ENCODE assay signal across 24 cellular contexts in genomic region chr1:45535988-45536766, GRCh38. TPM values are rescaled to one million over a fixed set of nuclear protein-coding genes. Genes with fewer than 3 reads are reported as not detected.
DNase-seq lines count a peak whose midpoint lies in the region; ATAC-seq, FAIRE-seq and TF ChIP-seq lines count a peak whose summit lies in the region.
"Had no signal": no experiment of that assay in that cellular context is flagged by ENCODE, and none has a peak within 500 bp of the region (broad histone marks: within the 10 kb centered on the region; RNA-seq: fewer than 3 reads in every experiment).

No MANE protein-coding gene starts in this region.

- in situ Hi-C loops in HepG2 (cut with HindIII; ENCODE audit: extremely low pct_ligation_motif_present, low pct_unique_long_range_greater_than_20kb), result no loop called here

- no peak for TF ChIP-seq CTCF in HepG2 (CRISPR knock-in tag; IDR thresholded peaks at IDR 0.05)
- no peak for TF ChIP-seq CTCF in left ventricle myocardium inferior (IDR thresholded peaks at IDR 0.05; ENCODE audit: borderline replicate concordance)

- H2BK12ac ChIP-seq in trophoblast cell (ENCODE audit: low read length), result no peak overlapping the region

- TF ChIP-seq POLR2A in HepG2 (IDR thresholded peaks at IDR 0.05; ENCODE audit: insufficient read depth in 1 of 2, low read depth in 2 of 2, low read length in 2 of 2) (no peak), GM12892 (IDR thresholded peaks at IDR 0.05; ENCODE audit: low read depth, low read length) (no peak)

- intact Hi-C loops in HepG2 (cut with micrococcal nuclease; ENCODE audit: unreplicated experiment) (no loop called here), left ventricle myocardium inferior (cut with micrococcal nuclease) (no loop called here)

- H3K14ac ChIP-seq in trophoblast cell (ENCODE audit: low read length), result no peak overlapping the region

- H3K23ac ChIP-seq in trophoblast cell (ENCODE audit: low read length), result no peak overlapping the region

- H3K18ac ChIP-seq in trophoblast cell (ENCODE audit: low read length), result no peak overlapping the region

- H3K27me3 Mint-ChIP-seq in activated naive CD8-positive, alpha-beta T cell treated with anti-CD3 and anti-CD28 coated beads, Interleukin-2, amount 50 U/mL, for 24 hours, result peaks cover 5% of the 10 kb centered on the region
- H3K27me3 Mint-ChIP-seq in activated naive CD8-positive, alpha-beta T cell treated with anti-CD3 and anti-CD28 coated beads for 36 hours, result peaks cover 3% of the 10 kb centered on the region
- peaks cover 10% of the 10 kb centered on the region for H3K27me3 Mint-ChIP-seq in T-helper 2 cell treated with Interferon-gamma antibody and Interleukin-4, amounts not matched to agents 5 μg/mL and 100 μg/mL, for 36 hours (ENCODE audit: low read depth)
- H3K27me3 Mint-ChIP-seq: effector memory CD8-positive, alpha-beta T cell had no signal

- H2AFZ ChIP-seq in HepG2 (ENCODE audit: low read length), result no peak overlapping the region
- H2AFZ ChIP-seq in trophoblast cell (ENCODE audit: insufficient read depth, low read length, poor library complexity), result no peak overlapping the region

- no peaks in the 10 kb centered on the region for H3K79me2 ChIP-seq in HepG2 (ENCODE audit: insufficient read depth, low read length)
- H3K79me2 ChIP-seq in trophoblast cell (ENCODE audit: control insufficient read depth, insufficient read depth, low read length, poor library complexity), result no peaks in the 10 kb centered on the region

- H3K4me1 ChIP-seq in HepG2 (ENCODE audit: insufficient read depth, low read length) (peaks cover 37% of the 10 kb centered on the region), trophoblast cell (ENCODE audit: control insufficient read depth in 1 of 2, insufficient read depth in 2 of 2, low read length in 2 of 2) (no peaks in the 10 kb centered on the region), left ventricle myocardium inferior (no peaks in the 10 kb centered on the region)

- no peak overlapping the region for H3K4ac ChIP-seq in trophoblast cell (ENCODE audit: low read depth, low read length)

- TF ChIP-seq EP300 in HepG2 (IDR thresholded peaks at IDR 0.05; ENCODE audit: low read depth in 2 of 2, low read length in 2 of 2) (no peak), HepG2 (CRISPR knock-in tag; IDR thresholded peaks at IDR 0.05; ENCODE audit: borderline replicate concordance) (no peak)

- no peak overlapping the region for H2AK5ac ChIP-seq in trophoblast cell (ENCODE audit: low read length)

- no peak overlapping the region for H2BK5ac ChIP-seq in trophoblast cell (ENCODE audit: low read depth, low read length, poor library complexity)

- no peaks in the 10 kb centered on the region for H3K79me1 ChIP-seq in trophoblast cell (ENCODE audit: low read length)

- H3K4me2 ChIP-seq in HepG2 (ENCODE audit: low read depth, low read length) (peak overlapping the region; percentile 67), trophoblast cell (ENCODE audit: low read length) (no peak overlapping the region)
- H3K4me2 ChIP-seq: smooth muscle cell had no signal

- FAIRE-seq in HepG2 (lab: Jason Lieb, UNC) (no peak), GM12892 (lab: Jason Lieb, UNC) (no peak)

- H3K36me3 ChIP-seq in HepG2 (replicated peaks in 1 of 2; ENCODE audit: control insufficient read depth in 1 of 2, insufficient read depth in 2 of 2, low read length in 2 of 2) (no peaks in the 10 kb centered on the region), trophoblast cell (ENCODE audit: control insufficient read depth in 1 of 2, insufficient read depth in 2 of 2, low read length in 2 of 2) (no peaks in the 10 kb centered on the region), left ventricle myocardium inferior (no peaks in the 10 kb centered on the region)
- H3K36me3 ChIP-seq: cardiac muscle cell, left lung had no signal

- peaks cover 26% of the 10 kb centered on the region for H3K4me1 Mint-ChIP-seq in activated naive CD8-positive, alpha-beta T cell treated with anti-CD3 and anti-CD28 coated beads, Interleukin-2, amount 50 U/mL, for 24 hours
- H3K4me1 Mint-ChIP-seq in activated naive CD8-positive, alpha-beta T cell treated with anti-CD3 and anti-CD28 coated beads for 36 hours, result peaks cover 9% of the 10 kb centered on the region
- peaks cover 21% of the 10 kb centered on the region for H3K4me1 Mint-ChIP-seq in T-helper 2 cell treated with Interferon-gamma antibody and Interleukin-4, amounts not matched to agents 5 μg/mL and 100 μg/mL, for 36 hours (ENCODE audit: low read depth)
- H3K4me1 Mint-ChIP-seq: natural killer cell had no signal

- 30% methylated on average over 6 of the region's 6 CpGs for WGBS in HepG2 (ENCODE audit: low lambda C conversion rate)
- no CpG with 5 or more reads among the region's 6 CpGs for WGBS in trophoblast cell (ENCODE audit: extremely low coverage, insufficient coverage, insufficient read length)

- no peaks in the 10 kb centered on the region for H4K20me1 ChIP-seq in HepG2 (ENCODE audit: insufficient read depth, low read length)

- no peak overlapping the region for H3K9ac ChIP-seq in HepG2 (ENCODE audit: insufficient read depth, low read depth, low read length)
- H3K9ac ChIP-seq in trophoblast cell (ENCODE audit: low read length), result no peak overlapping the region

- peak overlapping the region; percentile 11 for H3K27ac Mint-ChIP-seq in activated naive CD8-positive, alpha-beta T cell treated with anti-CD3 and anti-CD28 coated beads, Interleukin-2, amount 50 U/mL, for 24 hours
- no peak overlapping the region for H3K27ac Mint-ChIP-seq in activated naive CD8-positive, alpha-beta T cell treated with anti-CD3 and anti-CD28 coated beads for 36 hours
- H3K27ac Mint-ChIP-seq in T-helper 2 cell treated with Interferon-gamma antibody and Interleukin-4, amounts not matched to agents 5 μg/mL and 100 μg/mL, for 36 hours, result peak overlapping the region; percentile 33
- H3K27ac Mint-ChIP-seq: activated naive CD4-positive, alpha-beta T cell treated with anti-CD3 and anti-CD28 coated beads, Interleukin-2, amount 10 ng/mL, durations not matched to agents 7 days and 5 days; HFFc6; natural killer cell; T-helper 1 cell treated with Interleukin-12 subunit alpha and Interleukin-12 subunit beta and Interleukin-4 antibody, amounts not matched to agents 30 μg/mL and 1 μg/mL, for 36 hours had no signal

- BruUV-seq in HepG2 (replicated peaks; lab: Mats Ljungman, UMichigan), result no TSS peak

- H3K9me3 ChIP-seq in HepG2 (ENCODE audit: low read length) (no peaks in the 10 kb centered on the region), trophoblast cell (ENCODE audit: insufficient read depth, low read depth, low read length) (no peaks in the 10 kb centered on the region), left ventricle myocardium inferior (replicated peaks) (no peaks in the 10 kb centered on the region)
- H3K9me3 ChIP-seq: left lung had no signal

- no peak overlapping the region for H4K8ac ChIP-seq in trophoblast cell (ENCODE audit: low read depth, low read length)

- H3K4me3 Mint-ChIP-seq in activated naive CD8-positive, alpha-beta T cell treated with anti-CD3 and anti-CD28 coated beads, Interleukin-2, amount 50 U/mL, for 24 hours, result no peak overlapping the region
- H3K4me3 Mint-ChIP-seq in activated naive CD8-positive, alpha-beta T cell treated with anti-CD3 and anti-CD28 coated beads for 36 hours, result no peak overlapping the region
- H3K4me3 Mint-ChIP-seq in T-helper 2 cell treated with Interferon-gamma antibody and Interleukin-4, amounts not matched to agents 5 μg/mL and 100 μg/mL, for 36 hours, result peak overlapping the region; percentile 5
- H3K4me3 Mint-ChIP-seq: activated naive CD4-positive, alpha-beta T cell treated with anti-CD3 and anti-CD28 coated beads, Interleukin-2, amount 10 ng/mL, durations not matched to agents 7 days and 5 days; effector memory CD8-positive, alpha-beta T cell; HFFc6; natural killer cell; T-helper 1 cell treated with Interleukin-12 subunit alpha and Interleukin-12 subunit beta and Interleukin-4 antibody, amounts not matched to agents 30 μg/mL and 1 μg/mL, for 36 hours had no signal

- peak; percentile 95 for ATAC-seq in activated naive CD8-positive, alpha-beta T cell treated with anti-CD3 and anti-CD28 coated beads, Interleukin-2, amount 50 U/mL, for 24 hours
- peak; percentile 31; the same call in 2 of the 3 replicates for ATAC-seq in HepG2
- ATAC-seq: effector memory CD8-positive, alpha-beta T cell; left lung; natural killer cell had no signal

- H3K27me3 ChIP-seq in HepG2 (ENCODE audit: control insufficient read depth in 1 of 2, insufficient read depth in 2 of 2, low read length in 2 of 2) (no peaks in the 10 kb centered on the region), trophoblast cell (ENCODE audit: insufficient read depth, low read length) (no peaks in the 10 kb centered on the region), left ventricle myocardium inferior (ENCODE audit: low read depth) (no peaks in the 10 kb centered on the region)
- H3K27me3 ChIP-seq: cardiac muscle cell, left lung had no signal

- CTCF ChIA-PET in HepG2 (lab: Yijun Ruan, JAX; ENCODE audit: low intra/inter-chr PET ratio, low total read pairs), result no interaction called here

- H3K4me3 ChIP-seq in HepG2 (replicated peaks in 1 of 3; ENCODE audit: insufficient read depth in 1 of 3, low read depth in 2 of 3, low read length in 3 of 3) (no peak overlapping the region), trophoblast cell (ENCODE audit: low read depth, low read length) (no peak overlapping the region), left ventricle myocardium inferior (no peak overlapping the region)
- H3K4me3 ChIP-seq: cardiac muscle cell, coronary artery, left lung, smooth muscle cell had no signal

- H3K27ac ChIP-seq in HepG2 (ENCODE audit: extremely low read length, insufficient read depth, low read length), result no peak overlapping the region
- no peak overlapping the region for H3K27ac ChIP-seq in trophoblast cell (ENCODE audit: low read depth, low read length)
- H3K27ac ChIP-seq in left ventricle myocardium inferior (replicated peaks), result no peak overlapping the region
- H3K27ac ChIP-seq: cardiac muscle cell, coronary artery, left lung had no signal

- H4K91ac ChIP-seq in trophoblast cell (ENCODE audit: low read depth, low read length), result no peak overlapping the region

- TF ChIP-seq RAD21 in HepG2 (CRISPR knock-in tag; IDR thresholded peaks at IDR 0.05), result no peak

- H2BK120ac ChIP-seq in trophoblast cell (ENCODE audit: insufficient read depth, low read length, poor library complexity), result no peak overlapping the region

- no peaks in the 10 kb centered on the region for H3K36me3 Mint-ChIP-seq in activated naive CD8-positive, alpha-beta T cell treated with anti-CD3 and anti-CD28 coated beads, Interleukin-2, amount 50 U/mL, for 24 hours (ENCODE audit: low read depth)
- H3K36me3 Mint-ChIP-seq in activated naive CD8-positive, alpha-beta T cell treated with anti-CD3 and anti-CD28 coated beads for 36 hours, result no peaks in the 10 kb centered on the region
- no peaks in the 10 kb centered on the region for H3K36me3 Mint-ChIP-seq in T-helper 2 cell treated with Interferon-gamma antibody and Interleukin-4, amounts not matched to agents 5 μg/mL and 100 μg/mL, for 36 hours (ENCODE audit: low read depth)
- H3K36me3 Mint-ChIP-seq: activated naive CD4-positive, alpha-beta T cell treated with anti-CD3 and anti-CD28 coated beads, Interleukin-2, amount 10 ng/mL, durations not matched to agents 7 days and 5 days; natural killer cell had no signal

- H4K12ac ChIP-seq in trophoblast cell (ENCODE audit: low read depth, low read length), result no peak overlapping the region

- POLR2A ChIA-PET in HepG2 (lab: Yijun Ruan, JAX), result interaction anchor here (6.6 to 29.7 kb wide), 2 partner anchors 11 to 15 kb away, joined by 55 to 690 read pairs; partner anchors contain the start of genes AKR1A1 and PRDX1

- DNase-seq in activated naive CD8-positive, alpha-beta T cell treated with anti-CD3 and anti-CD28 coated beads, Interleukin-2, amount 50 U/mL, for 24 hours, result no peak
- no peak for DNase-seq in activated naive CD8-positive, alpha-beta T cell treated with anti-CD3 and anti-CD28 coated beads for 36 hours
- DNase-seq in T-helper 2 cell treated with Interferon-gamma antibody and Interleukin-4, amounts not matched to agents 5 μg/mL and 100 μg/mL, for 36 hours (ENCODE audit: low spot score), result peak; percentile 46
- DNase-seq in HepG2 (ENCODE audit: low spot score) (no peak), trophoblast cell (no peak), GM12892 (ENCODE audit: insufficient read length) (no peak), left ventricle myocardium inferior (no peak)
- DNase-seq: activated CD4-positive, alpha-beta T cell treated with anti-CD3 and anti-CD28 coated beads, Interleukin-2, amount 50 U/mL, for 4 hours; activated naive CD4-positive, alpha-beta T cell treated with anti-CD3 and anti-CD28 coated beads, Interleukin-2, amount 10 ng/mL, durations not matched to agents 7 days and 5 days; effector memory CD8-positive, alpha-beta T cell; foreskin fibroblast; HFFc6; left lung; midbrain; MM.1S; natural killer cell; NCI-H1436 treated with DMSO at 0.1 percent for 48 hours; NCI-H2171 treated with DMSO at 0.1 percent for 48 hours; NCI-H526; stimulated activated CD4-positive, alpha-beta T cell treated with anti-CD3 and anti-CD28 coated beads, Interleukin-2, amount 100 ng/mL, for 24 hours had no signal

- H3K9me3 Mint-ChIP-seq in activated naive CD8-positive, alpha-beta T cell treated with anti-CD3 and anti-CD28 coated beads, Interleukin-2, amount 50 U/mL, for 24 hours, result no peaks in the 10 kb centered on the region
- H3K9me3 Mint-ChIP-seq in activated naive CD8-positive, alpha-beta T cell treated with anti-CD3 and anti-CD28 coated beads for 36 hours, result no peaks in the 10 kb centered on the region
- H3K9me3 Mint-ChIP-seq in T-helper 2 cell treated with Interferon-gamma antibody and Interleukin-4, amounts not matched to agents 5 μg/mL and 100 μg/mL, for 36 hours, result no peaks in the 10 kb centered on the region
- H3K9me3 Mint-ChIP-seq: activated naive CD4-positive, alpha-beta T cell treated with anti-CD3 and anti-CD28 coated beads, Interleukin-2, amount 10 ng/mL, durations not matched to agents 7 days and 5 days; effector memory CD8-positive, alpha-beta T cell; HFFc6; natural killer cell; T-helper 1 cell treated with Interleukin-12 subunit alpha and Interleukin-12 subunit beta and Interleukin-4 antibody, amounts not matched to agents 30 μg/mL and 1 μg/mL, for 36 hours had no signal

RNA-seq across cellular contexts. Expression of gene AKR1A1, which starts 14.4 kb away (rescaled TPM):
- total RNA-seq in activated naive CD8-positive, alpha-beta T cell treated with anti-CD3 and anti-CD28 coated beads for 36 hours, result 100 to 1,000 TPM; 181 to 203 TPM
- total RNA-seq in HepG2 (2016; rRNA removed; fragmentation: Illumina TruSeq; extraction: Trizol) (217 and 233 TPM in 2 replicates), left ventricle myocardium inferior (45.4 TPM)
- 83.2 and 92.8 TPM in 2 replicates for total RNA-seq in HepG2 (2016; cell fraction: cytosol; rRNA removed; fragmentation: Illumina TruSeq; extraction: Trizol; ENCODE audit: low read depth)
- 217 and 238 TPM in 2 replicates for total RNA-seq in HepG2 (2016; cell fraction: insoluble cytoplasmic fraction; rRNA removed; fragmentation: Illumina TruSeq; extraction: Trizol)
- total RNA-seq in HepG2 (2016; cell fraction: membrane; rRNA removed; fragmentation: Illumina TruSeq; extraction: Trizol), result 122 and 152 TPM in 2 replicates
- total RNA-seq in HepG2 (2016; cell fraction: nucleus; rRNA removed; fragmentation: Illumina TruSeq; extraction: Trizol), result 126 and 130 TPM in 2 replicates
- polyA plus RNA-seq in HepG2 (2011; rRNA removed), result 181 and 188 TPM in 2 replicates
- 171 and 206 TPM in 2 replicates for polyA plus RNA-seq in HepG2 (2011; cell fraction: cytosol; rRNA removed)
- polyA plus RNA-seq in HepG2 (2011; cell fraction: nucleus; rRNA removed), result 120 and 146 TPM in 2 replicates
- 115 TPM in 2 replicates for polyA plus RNA-seq in HepG2 (2012)
- polyA plus RNA-seq in HepG2 (2016; cell fraction: cytosol; fragmentation: Illumina TruSeq; extraction: Trizol; ENCODE audit: low read depth), result 68.5 and 93.5 TPM in 2 replicates
- 208 and 214 TPM in 2 replicates for polyA plus RNA-seq in HepG2 (2016; cell fraction: insoluble cytoplasmic fraction; fragmentation: Illumina TruSeq; extraction: Trizol; ENCODE audit: low read depth)
- polyA plus RNA-seq in HepG2 (2016; cell fraction: membrane; fragmentation: Illumina TruSeq; extraction: Trizol; ENCODE audit: low read depth), result 89.6 and 126 TPM in 2 replicates
- polyA plus RNA-seq in HepG2 (2016; cell fraction: nucleus; fragmentation: Illumina TruSeq; extraction: Trizol; ENCODE audit: insufficient read depth, low read depth), result 233 and 234 TPM in 2 replicates
- polyA minus RNA-seq in HepG2 (2011; rRNA and poly(A)+ RNA removed; ENCODE audit: low replicate concordance), result 185 and 208 TPM in 2 replicates
- 70.5 and 79.0 TPM in 2 replicates for polyA minus RNA-seq in HepG2 (2011; cell fraction: cytosol; rRNA and poly(A)+ RNA removed)
- polyA minus RNA-seq in HepG2 (2011; cell fraction: nucleus; rRNA and poly(A)+ RNA removed), result 93.6 and 111 TPM in 2 replicates
- polyA plus RNA-seq in trophoblast cell (2013), result 105 and 110 TPM in 2 replicates
- polyA plus RNA-seq in GM12892 (2012; ENCODE audit: missing spikeins), result 246 TPM

RNA-seq across cellular contexts. Expression of gene PRDX1, which starts 14.5 kb away (rescaled TPM):
- total RNA-seq in activated naive CD8-positive, alpha-beta T cell treated with anti-CD3 and anti-CD28 coated beads for 36 hours, result 100 to 1,000 TPM; 746 to 755 TPM
- total RNA-seq in HepG2 (2016; rRNA removed; fragmentation: Illumina TruSeq; extraction: Trizol) (1,898 and 2,651 TPM in 2 replicates), left ventricle myocardium inferior (255 TPM)
- 648 and 690 TPM in 2 replicates for total RNA-seq in HepG2 (2016; cell fraction: cytosol; rRNA removed; fragmentation: Illumina TruSeq; extraction: Trizol; ENCODE audit: low read depth)
- total RNA-seq in HepG2 (2016; cell fraction: insoluble cytoplasmic fraction; rRNA removed; fragmentation: Illumina TruSeq; extraction: Trizol), result 1,942 and 2,764 TPM in 2 replicates
- total RNA-seq in HepG2 (2016; cell fraction: membrane; rRNA removed; fragmentation: Illumina TruSeq; extraction: Trizol), result 688 and 689 TPM in 2 replicates
- 599 and 644 TPM in 2 replicates for total RNA-seq in HepG2 (2016; cell fraction: nucleus; rRNA removed; fragmentation: Illumina TruSeq; extraction: Trizol)
- polyA plus RNA-seq in HepG2 (2011; rRNA removed), result 550 and 761 TPM in 2 replicates
- polyA plus RNA-seq in HepG2 (2011; cell fraction: cytosol; rRNA removed), result 477 and 587 TPM in 2 replicates
- polyA plus RNA-seq in HepG2 (2011; cell fraction: nucleus; rRNA removed), result 93.4 and 123 TPM in 2 replicates
- 725 and 786 TPM in 2 replicates for polyA plus RNA-seq in HepG2 (2012)
- polyA plus RNA-seq in HepG2 (2016; cell fraction: cytosol; fragmentation: Illumina TruSeq; extraction: Trizol; ENCODE audit: low read depth), result 598 and 600 TPM in 2 replicates
- 2,458 and 2,666 TPM in 2 replicates for polyA plus RNA-seq in HepG2 (2016; cell fraction: insoluble cytoplasmic fraction; fragmentation: Illumina TruSeq; extraction: Trizol; ENCODE audit: low read depth)
- polyA plus RNA-seq in HepG2 (2016; cell fraction: membrane; fragmentation: Illumina TruSeq; extraction: Trizol; ENCODE audit: low read depth), result 496 and 500 TPM in 2 replicates
- polyA plus RNA-seq in HepG2 (2016; cell fraction: nucleus; fragmentation: Illumina TruSeq; extraction: Trizol; ENCODE audit: insufficient read depth, low read depth), result 910 and 953 TPM in 2 replicates
- polyA minus RNA-seq in HepG2 (2011; rRNA and poly(A)+ RNA removed; ENCODE audit: low replicate concordance), result 219 and 566 TPM in 2 replicates
- polyA minus RNA-seq in HepG2 (2011; cell fraction: cytosol; rRNA and poly(A)+ RNA removed), result 202 and 238 TPM in 2 replicates
- 82.1 and 96.2 TPM in 2 replicates for polyA minus RNA-seq in HepG2 (2011; cell fraction: nucleus; rRNA and poly(A)+ RNA removed)
- polyA plus RNA-seq in trophoblast cell (2013), result 683 and 706 TPM in 2 replicates
- polyA plus RNA-seq in GM12892 (2012; ENCODE audit: missing spikeins), result 985 TPM

RNA-seq across cellular contexts. Expression of gene MMACHC, which starts 36.1 kb away (rescaled TPM):
- 10 to 100 TPM; 10.3 to 10.5 TPM for total RNA-seq in activated naive CD8-positive, alpha-beta T cell treated with anti-CD3 and anti-CD28 coated beads for 36 hours
- total RNA-seq in HepG2 (2016; rRNA removed; fragmentation: Illumina TruSeq; extraction: Trizol), result 10.3 and 13.4 TPM in 2 replicates
- 1.7 and 1.8 TPM in 2 replicates for total RNA-seq in HepG2 (2016; cell fraction: cytosol; rRNA removed; fragmentation: Illumina TruSeq; extraction: Trizol; ENCODE audit: low read depth)
- total RNA-seq in HepG2 (2016; cell fraction: insoluble cytoplasmic fraction; rRNA removed; fragmentation: Illumina TruSeq; extraction: Trizol), result 9.5 and 12.8 TPM in 2 replicates
- total RNA-seq in HepG2 (2016; cell fraction: membrane; rRNA removed; fragmentation: Illumina TruSeq; extraction: Trizol), result 6.3 and 6.7 TPM in 2 replicates
- 4.7 and 6.2 TPM in 2 replicates for total RNA-seq in HepG2 (2016; cell fraction: nucleus; rRNA removed; fragmentation: Illumina TruSeq; extraction: Trizol)
- 11.6 and 12.9 TPM in 2 replicates for polyA plus RNA-seq in HepG2 (2011; rRNA removed)
- 10.0 and 13.8 TPM in 2 replicates for polyA plus RNA-seq in HepG2 (2011; cell fraction: cytosol; rRNA removed)
- 6.5 and 7.9 TPM in 2 replicates for polyA plus RNA-seq in HepG2 (2011; cell fraction: nucleus; rRNA removed)
- polyA plus RNA-seq in HepG2 (2012), result 5.7 and 8.2 TPM in 2 replicates
- 2.7 and 4.1 TPM in 2 replicates for polyA plus RNA-seq in HepG2 (2016; cell fraction: cytosol; fragmentation: Illumina TruSeq; extraction: Trizol; ENCODE audit: low read depth)
- polyA plus RNA-seq in HepG2 (2016; cell fraction: insoluble cytoplasmic fraction; fragmentation: Illumina TruSeq; extraction: Trizol; ENCODE audit: low read depth), result 16.0 and 18.0 TPM in 2 replicates
- polyA plus RNA-seq in HepG2 (2016; cell fraction: membrane; fragmentation: Illumina TruSeq; extraction: Trizol; ENCODE audit: low read depth), result 9.0 and 9.8 TPM in 2 replicates
- 7.7 and 8.8 TPM in 2 replicates for polyA plus RNA-seq in HepG2 (2016; cell fraction: nucleus; fragmentation: Illumina TruSeq; extraction: Trizol; ENCODE audit: insufficient read depth, low read depth)
- polyA minus RNA-seq in HepG2 (2011; rRNA and poly(A)+ RNA removed; ENCODE audit: low replicate concordance), result 44.1 and 56.1 TPM in 2 replicates
- 11.0 and 11.6 TPM in 2 replicates for polyA minus RNA-seq in HepG2 (2011; cell fraction: cytosol; rRNA and poly(A)+ RNA removed)
- polyA minus RNA-seq in HepG2 (2011; cell fraction: nucleus; rRNA and poly(A)+ RNA removed), result 7.9 and 9.4 TPM in 2 replicates
- 5.5 and 5.7 TPM in 2 replicates for polyA plus RNA-seq in trophoblast cell (2013)
- polyA plus RNA-seq in GM12892 (2012; ENCODE audit: missing spikeins), result 3.6 TPM
- total RNA-seq in left ventricle myocardium inferior, result 24.4 TPM

RNA-seq across cellular contexts. Expression of gene CCDC163, which starts 36.3 kb away (rescaled TPM):
- 1 to 10 TPM; 5.2 to 5.5 TPM for total RNA-seq in activated naive CD8-positive, alpha-beta T cell treated with anti-CD3 and anti-CD28 coated beads for 36 hours
- total RNA-seq in HepG2 (2016; rRNA removed; fragmentation: Illumina TruSeq; extraction: Trizol) (4.4 and 5.2 TPM in 2 replicates), left ventricle myocardium inferior (0.22 TPM)
- total RNA-seq in HepG2 (2016; cell fraction: cytosol; rRNA removed; fragmentation: Illumina TruSeq; extraction: Trizol; ENCODE audit: low read depth), result 1.7 and 2.0 TPM in 2 replicates
- 3.6 and 5.0 TPM in 2 replicates for total RNA-seq in HepG2 (2016; cell fraction: insoluble cytoplasmic fraction; rRNA removed; fragmentation: Illumina TruSeq; extraction: Trizol)
- 4.4 and 4.6 TPM in 2 replicates for total RNA-seq in HepG2 (2016; cell fraction: membrane; rRNA removed; fragmentation: Illumina TruSeq; extraction: Trizol)
- total RNA-seq in HepG2 (2016; cell fraction: nucleus; rRNA removed; fragmentation: Illumina TruSeq; extraction: Trizol), result 3.7 and 7.2 TPM in 2 replicates
- 8.3 and 8.4 TPM in 2 replicates for polyA plus RNA-seq in HepG2 (2011; rRNA removed)
- polyA plus RNA-seq in HepG2 (2011; cell fraction: cytosol; rRNA removed), result 7.4 and 7.9 TPM in 2 replicates
- 9.2 and 10.0 TPM in 2 replicates for polyA plus RNA-seq in HepG2 (2011; cell fraction: nucleus; rRNA removed)
- 3.7 and 3.9 TPM in 2 replicates for polyA plus RNA-seq in HepG2 (2012)
- polyA plus RNA-seq in HepG2 (2016; cell fraction: cytosol; fragmentation: Illumina TruSeq; extraction: Trizol; ENCODE audit: low read depth), result 1.1 and 2.1 TPM in 2 replicates
- polyA plus RNA-seq in HepG2 (2016; cell fraction: insoluble cytoplasmic fraction; fragmentation: Illumina TruSeq; extraction: Trizol; ENCODE audit: low read depth), result 4.7 and 5.7 TPM in 2 replicates
- 3.4 and 4.3 TPM in 2 replicates for polyA plus RNA-seq in HepG2 (2016; cell fraction: membrane; fragmentation: Illumina TruSeq; extraction: Trizol; ENCODE audit: low read depth)
- polyA plus RNA-seq in HepG2 (2016; cell fraction: nucleus; fragmentation: Illumina TruSeq; extraction: Trizol; ENCODE audit: insufficient read depth, low read depth), result 12.7 and 14.5 TPM in 2 replicates
- polyA minus RNA-seq in HepG2 (2011; rRNA and poly(A)+ RNA removed; ENCODE audit: low replicate concordance), result 8.9 and 15.8 TPM in 2 replicates
- polyA minus RNA-seq in HepG2 (2011; cell fraction: cytosol; rRNA and poly(A)+ RNA removed), result 2.3 and 3.3 TPM in 2 replicates
- polyA minus RNA-seq in HepG2 (2011; cell fraction: nucleus; rRNA and poly(A)+ RNA removed), result 5.3 and 5.6 TPM in 2 replicates
- polyA plus RNA-seq in trophoblast cell (2013), result 3.0 TPM in 2 replicates
- polyA plus RNA-seq in GM12892 (2012; ENCODE audit: missing spikeins), result 4.4 TPM

RNA-seq across cellular contexts. Expression of gene TESK2, which starts 45.2 kb away (rescaled TPM):
- 1 to 10 TPM; 2.4 to 2.9 TPM for total RNA-seq in activated naive CD8-positive, alpha-beta T cell treated with anti-CD3 and anti-CD28 coated beads for 36 hours
- 5.5 and 6.9 TPM in 2 replicates for total RNA-seq in HepG2 (2016; rRNA removed; fragmentation: Illumina TruSeq; extraction: Trizol)
- 2.9 and 3.4 TPM in 2 replicates for total RNA-seq in HepG2 (2016; cell fraction: cytosol; rRNA removed; fragmentation: Illumina TruSeq; extraction: Trizol; ENCODE audit: low read depth)
- 5.6 and 6.8 TPM in 2 replicates for total RNA-seq in HepG2 (2016; cell fraction: insoluble cytoplasmic fraction; rRNA removed; fragmentation: Illumina TruSeq; extraction: Trizol)
- 8.7 and 9.4 TPM in 2 replicates for total RNA-seq in HepG2 (2016; cell fraction: membrane; rRNA removed; fragmentation: Illumina TruSeq; extraction: Trizol)
- 6.2 and 6.8 TPM in 2 replicates for total RNA-seq in HepG2 (2016; cell fraction: nucleus; rRNA removed; fragmentation: Illumina TruSeq; extraction: Trizol)
- 8.8 and 9.6 TPM in 2 replicates for polyA plus RNA-seq in HepG2 (2011; rRNA removed)
- polyA plus RNA-seq in HepG2 (2011; cell fraction: cytosol; rRNA removed), result 9.0 and 9.1 TPM in 2 replicates
- 10.2 TPM in 2 replicates for polyA plus RNA-seq in HepG2 (2011; cell fraction: nucleus; rRNA removed)
- 6.1 and 8.0 TPM in 2 replicates for polyA plus RNA-seq in HepG2 (2012)
- polyA plus RNA-seq in HepG2 (2016; cell fraction: cytosol; fragmentation: Illumina TruSeq; extraction: Trizol; ENCODE audit: low read depth), result 2.3 and 2.9 TPM in 2 replicates
- 5.0 and 6.3 TPM in 2 replicates for polyA plus RNA-seq in HepG2 (2016; cell fraction: insoluble cytoplasmic fraction; fragmentation: Illumina TruSeq; extraction: Trizol; ENCODE audit: low read depth)
- 6.6 and 6.8 TPM in 2 replicates for polyA plus RNA-seq in HepG2 (2016; cell fraction: membrane; fragmentation: Illumina TruSeq; extraction: Trizol; ENCODE audit: low read depth)
- polyA plus RNA-seq in HepG2 (2016; cell fraction: nucleus; fragmentation: Illumina TruSeq; extraction: Trizol; ENCODE audit: insufficient read depth, low read depth), result 8.1 and 8.7 TPM in 2 replicates
- polyA minus RNA-seq in HepG2 (2011; rRNA and poly(A)+ RNA removed; ENCODE audit: low replicate concordance), result 4.1 and 11.9 TPM in 2 replicates
- polyA minus RNA-seq in HepG2 (2011; cell fraction: cytosol; rRNA and poly(A)+ RNA removed), result 4.9 and 5.6 TPM in 2 replicates
- polyA minus RNA-seq in HepG2 (2011; cell fraction: nucleus; rRNA and poly(A)+ RNA removed), result 7.0 and 7.3 TPM in 2 replicates
- 5.2 and 5.5 TPM in 2 replicates for polyA plus RNA-seq in trophoblast cell (2013)
- 9.4 TPM for polyA plus RNA-seq in GM12892 (2012; ENCODE audit: missing spikeins)
- total RNA-seq in left ventricle myocardium inferior, result 1.4 TPM
